ENCODE assay signal across 9 cellular contexts in the genomic region with DNA sequence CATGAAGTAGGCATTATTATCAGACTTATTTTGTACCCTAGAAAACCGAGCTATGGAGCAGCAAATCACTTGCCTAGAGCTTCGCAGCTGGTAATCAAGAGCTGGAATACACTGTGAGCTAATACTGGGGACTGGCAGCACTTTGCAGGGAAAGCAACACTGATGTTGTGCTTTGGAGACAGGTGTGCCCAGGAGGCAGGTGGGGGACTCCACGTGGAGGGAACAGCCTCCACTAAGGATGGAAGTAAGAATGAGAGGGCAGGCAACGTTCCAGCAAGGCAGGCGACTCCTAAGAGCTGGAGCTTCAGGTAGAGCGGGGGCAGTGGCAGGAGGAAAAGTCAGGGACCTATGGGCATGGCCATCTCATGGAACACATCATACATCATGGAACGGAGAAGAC.
"Had no signal": no experiment of that assay in that cellular context is flagged by ENCODE, and none has a peak within 500 bp of the region (broad histone marks: within the 10 kb centered on the region; RNA-seq: fewer than 3 reads in every experiment).

No MANE protein-coding gene starts in this region.

- H3K27ac ChIP-seq: HL-60 had no signal

- H3K4me1 Mint-ChIP-seq: IgD-negative memory B cell had no signal

- H3K36me3 Mint-ChIP-seq: IgD-negative memory B cell had no signal

- H3K9me3 ChIP-seq: HAP-1 had no signal

- H3K4me3 ChIP-seq: HAP-1 had no signal

- H3K9me3 Mint-ChIP-seq: HFFc6 had no signal

- H3K36me3 ChIP-seq: HAP-1 had no signal

- ATAC-seq: HCT116, HepG2 had no signal

- H3K4me3 Mint-ChIP-seq: HFFc6, IgD-negative memory B cell had no signal

- H3K27ac Mint-ChIP-seq: HFFc6, IgD-negative memory B cell had no signal

- DNase-seq: GOT3, H7, HFFc6, KBM-7 had no signal

- H3K4me1 ChIP-seq: HAP-1 had no signal
